30 cellular contexts compared by ENCODE assay signal in the genomic region with DNA sequence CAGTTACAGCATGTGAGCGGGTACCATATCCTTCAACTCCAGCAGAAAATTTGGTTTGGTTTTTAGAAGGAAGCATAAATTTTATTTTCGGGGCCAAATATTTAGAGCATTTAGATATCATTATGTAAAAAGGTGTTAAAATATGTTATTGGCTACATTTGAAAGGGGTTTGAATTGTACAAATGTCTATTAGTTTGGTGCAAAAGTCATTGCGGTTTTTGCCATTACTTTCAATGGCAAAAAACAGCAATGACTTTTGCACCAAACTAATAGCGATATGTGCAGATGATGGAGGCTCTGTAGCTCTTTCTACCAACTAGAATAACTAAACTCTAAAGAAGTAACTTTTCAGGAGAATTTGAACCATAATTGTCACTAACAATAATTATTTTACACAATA.
DNase-seq lines count a peak whose midpoint lies in the region; ATAC-seq, FAIRE-seq and TF ChIP-seq lines count a peak whose summit lies in the region.
"Had no signal": no experiment of that assay in that cellular context is flagged by ENCODE, and none has a peak within 500 bp of the region (broad histone marks: within the 10 kb centered on the region; RNA-seq: fewer than 3 reads in every experiment).

No MANE protein-coding gene starts in this region.

- TF ChIP-seq POLR2A in HepG2 (IDR thresholded peaks at IDR 0.05; ENCODE audit: insufficient read depth in 1 of 2, low read depth in 2 of 2, low read length in 2 of 2) (no peak), right lobe of liver (IDR thresholded peaks at IDR 0.05) (no peak)

- H3K27ac ChIP-seq in HepG2 (ENCODE audit: extremely low read length, insufficient read depth, low read length) (no peak overlapping the region), right lobe of liver (no peak overlapping the region)
- H3K27ac ChIP-seq: 22Rv1; A549; BLaER1; BLaER1 treated with 17β-estradiol and CSF1 and Interleukin-3, amounts not matched to agents 10 nM and 100 nM; C4-2B had no signal

- POLR2A ChIA-PET in HepG2 (lab: Yijun Ruan, JAX) (no interaction called here), HEK293T (lab: Yijun Ruan, JAX) (no interaction called here)

- no peak overlapping the region for H3K9ac ChIP-seq in HepG2 (ENCODE audit: insufficient read depth, low read depth, low read length)
- H3K9ac ChIP-seq: BLaER1; BLaER1 treated with 17β-estradiol and CSF1 and Interleukin-3, amounts not matched to agents 10 nM and 100 nM had no signal

- TF ChIP-seq EP300 in HepG2 (IDR thresholded peaks at IDR 0.05; ENCODE audit: low read depth in 2 of 2, low read length in 2 of 2) = no peak
- no peak for TF ChIP-seq EP300 in HepG2 (CRISPR knock-in tag; IDR thresholded peaks at IDR 0.05; ENCODE audit: borderline replicate concordance)

- H2AFZ ChIP-seq in HepG2 (ENCODE audit: low read length) = no peak overlapping the region

- CTCF ChIA-PET in HepG2 (lab: Yijun Ruan, JAX; ENCODE audit: low intra/inter-chr PET ratio, low total read pairs) = no interaction called here
- CTCF ChIA-PET in HEK293T (lab: Yijun Ruan, JAX) = no interaction called here

- in situ Hi-C loops in HepG2 (cut with HindIII; ENCODE audit: extremely low pct_ligation_motif_present, low pct_unique_long_range_greater_than_20kb) = no loop called here

- H3K27me3 ChIP-seq in HepG2 (ENCODE audit: control insufficient read depth in 1 of 2, insufficient read depth in 2 of 2, low read length in 2 of 2) (no peaks in the 10 kb centered on the region), right lobe of liver (no peaks in the 10 kb centered on the region)
- H3K27me3 ChIP-seq: BE2C; BLaER1; BLaER1 treated with 17β-estradiol and CSF1 and Interleukin-3, amounts not matched to agents 10 nM and 100 nM had no signal

- TF ChIP-seq CTCF in HepG2 (CRISPR knock-in tag; IDR thresholded peaks at IDR 0.05) (no peak), right lobe of liver (IDR thresholded peaks at IDR 0.05) (no peak)

- intact Hi-C loops in HepG2 (cut with micrococcal nuclease; ENCODE audit: unreplicated experiment) = no loop called here
- intact Hi-C loops in right lobe of liver (cut with DNase I) = no loop called here

- no peaks in the 10 kb centered on the region for H3K4me1 ChIP-seq in HepG2 (ENCODE audit: insufficient read depth, low read length)
- no peaks in the 10 kb centered on the region for H3K4me1 ChIP-seq in right lobe of liver
- H3K4me1 ChIP-seq: A549; BE2C; BLaER1; BLaER1 treated with 17β-estradiol and CSF1 and Interleukin-3, amounts not matched to agents 10 nM and 100 nM; Caco-2 had no signal

- no peak for FAIRE-seq in HepG2 (lab: Jason Lieb, UNC)
- FAIRE-seq: A549, D721Med had no signal

- no peak overlapping the region for H3K4me3 ChIP-seq in HepG2 (replicated peaks in 1 of 3; ENCODE audit: insufficient read depth in 1 of 3, low read depth in 2 of 3, low read length in 3 of 3)
- no peak overlapping the region for H3K4me3 ChIP-seq in right lobe of liver
- H3K4me3 ChIP-seq: A549; BLaER1; BLaER1 treated with 17β-estradiol and CSF1 and Interleukin-3, amounts not matched to agents 10 nM and 100 nM had no signal

- DNase-seq in HepG2 (ENCODE audit: low spot score) = no peak
- DNase-seq in right lobe of liver = no peak
- DNase-seq in HEK293T (ENCODE audit: extremely low spot score) = no peak
- no peak for DNase-seq in COLO829 (ENCODE audit: low spot score)
- DNase-seq: 8988T; ACHN; AML-193; BE2C; C1 segment of cervical spinal cord; Caco-2; Calu3; CD4-positive, alpha-beta memory T cell; CD4-positive, alpha-beta T cell; CD4-positive, CD25-positive, alpha-beta regulatory T cell; CD8-positive, alpha-beta memory T cell; CD8-positive, alpha-beta T cell; COR-L47; DMS 273 treated with DMSO at 0.1 percent for 48 hours; DMS153; DMS53; DMS79; DMS79 treated with DMSO at 0.1 percent for 48 hours; DND-41; EL had no signal

- BruUV-seq in HepG2 (replicated peaks; lab: Mats Ljungman, UMichigan) = no TSS peak

- H3K79me2 ChIP-seq in HepG2 (ENCODE audit: insufficient read depth, low read length) = no peaks in the 10 kb centered on the region

- WGBS in HepG2 (ENCODE audit: low lambda C conversion rate) = 25% methylated on average over 4 of the region's 4 CpGs
- WGBS in right lobe of liver (ENCODE audit: insufficient coverage, low coverage, low lambda C conversion rate, missing lambda C conversion rate) = 59% methylated on average over 4 of the region's 4 CpGs

- TF ChIP-seq RAD21 in HepG2 (CRISPR knock-in tag; IDR thresholded peaks at IDR 0.05) = no peak

- H4K20me1 ChIP-seq in HepG2 (ENCODE audit: insufficient read depth, low read length) = no peaks in the 10 kb centered on the region
- H4K20me1 ChIP-seq: BLaER1; BLaER1 treated with 17β-estradiol and CSF1 and Interleukin-3, amounts not matched to agents 10 nM and 100 nM had no signal

- H3K9me3 ChIP-seq in HepG2 (ENCODE audit: low read length) (no peaks in the 10 kb centered on the region), right lobe of liver (no peaks in the 10 kb centered on the region)
- H3K9me3 ChIP-seq: A549; BE2C; BLaER1; BLaER1 treated with 17β-estradiol and CSF1 and Interleukin-3, amounts not matched to agents 10 nM and 100 nM; Caco-2 had no signal

- no peak overlapping the region for H3K4me2 ChIP-seq in HepG2 (ENCODE audit: low read depth, low read length)
- H3K4me2 ChIP-seq: A549; BLaER1; BLaER1 treated with 17β-estradiol and CSF1 and Interleukin-3, amounts not matched to agents 10 nM and 100 nM had no signal

- H3K36me3 ChIP-seq in HepG2 (replicated peaks in 1 of 2; ENCODE audit: control insufficient read depth in 1 of 2, insufficient read depth in 2 of 2, low read length in 2 of 2) (no peaks in the 10 kb centered on the region), right lobe of liver (no peaks in the 10 kb centered on the region)
- H3K36me3 ChIP-seq: BE2C; BLaER1; BLaER1 treated with 17β-estradiol and CSF1 and Interleukin-3, amounts not matched to agents 10 nM and 100 nM had no signal

- ATAC-seq in HepG2 (no peak), right lobe of liver (no peak)
- ATAC-seq: A549; CD8-positive, alpha-beta T cell had no signal

TF ChIP-seq in HepG2, 621 proteins besides CTCF, POLR2A, EP300 and RAD21 (continues in another document):
- TF ChIP-seq RBAK (CRISPR knock-in tag; IDR thresholded peaks at IDR 0.05) = no peak

TF ChIP-seq in HEK293T, 16 proteins besides CTCF, POLR2A, EP300 and RAD21:
- TF ChIP-seq HDGF (IDR thresholded peaks at IDR 0.05; ENCODE audit: borderline replicate concordance) (no peak), FOXM1 (IDR thresholded peaks at IDR 0.05; ENCODE audit: borderline replicate concordance) (no peak), L3MBTL2 (conservative IDR thresholded peaks at IDR 0.05) (no peak), FOXK2 (IDR thresholded peaks at IDR 0.05) (no peak), LEF1 (IDR thresholded peaks at IDR 0.05; ENCODE audit: borderline replicate concordance) (no peak), ELF4 (IDR thresholded peaks at IDR 0.05) (peak; percentile 62; the same call in 1 of the 2 replicates), NFRKB (IDR thresholded peaks at IDR 0.05) (no peak)
